31 cellular contexts compared by ENCODE assay signal in genomic region chr3:42477696-42478095, GRCh38. TPM values are rescaled to one million over a fixed set of nuclear protein-coding genes. Genes with fewer than 3 reads are reported as not detected.
"Had no signal": no experiment of that assay in that cellular context is flagged by ENCODE, and none has a peak within 500 bp of the region (broad histone marks: within the 10 kb centered on the region; RNA-seq: fewer than 3 reads in every experiment).

No MANE protein-coding gene starts in this region.

- H3K4me3 Mint-ChIP-seq: dendritic cell treated with granulocyte-macrophage colony-stimulating factor and Interleukin-4, amounts not matched to agents 40 ng/mL and 50 ng/mL, for 4 days; nephron; neural progenitor cell; stimulated activated effector memory CD8-positive, alpha-beta T cell treated with anti-CD3 and anti-CD28 coated beads, Interleukin-12 subunit alpha, Interleukin-12 subunit beta, amount 100 ng/mL, for 72 hours had no signal

- H3K4me1 ChIP-seq: neural progenitor cell, parathyroid adenoma, sigmoid colon, uterus had no signal

- H3K4me2 ChIP-seq: neural progenitor cell had no signal

- H3K36me3 ChIP-seq: esophagus squamous epithelium, heart right ventricle, left lung, neural progenitor cell, sigmoid colon, stomach, tibial artery, upper lobe of right lung, uterus had no signal

- H3K27me3 ChIP-seq: left lung, neural progenitor cell, sigmoid colon, stomach, testis, tibial artery, upper lobe of right lung, uterus had no signal

- H3K27ac Mint-ChIP-seq: naive thymus-derived CD4-positive, alpha-beta T cell; nephron; progenitor cell of endocrine pancreas; stimulated activated effector memory CD8-positive, alpha-beta T cell treated with anti-CD3 and anti-CD28 coated beads, Interleukin-12 subunit alpha, Interleukin-12 subunit beta, amount 100 ng/mL, for 72 hours had no signal

- H3K79me2 ChIP-seq: parathyroid adenoma had no signal

- H3K9ac ChIP-seq: neural progenitor cell, parathyroid adenoma had no signal

- FAIRE-seq: colon, islet of Langerhans had no signal

- H2AFZ ChIP-seq: neural progenitor cell, parathyroid adenoma had no signal

- H3K27ac ChIP-seq: heart right ventricle, neural progenitor cell, parathyroid adenoma, sigmoid colon, testis, uterus had no signal

- ATAC-seq: left cardiac atrium; naive thymus-derived CD4-positive, alpha-beta T cell; right cardiac atrium; stimulated activated effector memory CD8-positive, alpha-beta T cell treated with anti-CD3 and anti-CD28 coated beads, Interleukin-12 subunit alpha, Interleukin-12 subunit beta, amount 100 ng/mL, for 72 hours; upper lobe of right lung had no signal

- H3K9me3 ChIP-seq: testis, upper lobe of right lung, uterus had no signal

- H3K36me3 Mint-ChIP-seq: neural progenitor cell; stimulated activated effector memory CD8-positive, alpha-beta T cell treated with anti-CD3 and anti-CD28 coated beads, Interleukin-12 subunit alpha, Interleukin-12 subunit beta, amount 100 ng/mL, for 72 hours had no signal

- DNase-seq: effector memory CD4-positive, alpha-beta T cell; erythroblast; esophagus squamous epithelium; foreskin melanocyte; glutamatergic neuron; heart right ventricle; hippocampal formation; left cardiac atrium; left lung; mesendoderm; midbrain; naive thymus-derived CD4-positive, alpha-beta T cell; right cardiac atrium; sigmoid colon; stimulated activated CD4-positive, alpha-beta T cell treated with anti-CD3 and anti-CD28 coated beads, Interleukin-2, amount 100 ng/mL, for 24 hours; stimulated activated CD4-positive, alpha-beta T cell treated with anti-CD3 and anti-CD28 coated beads, Interleukin-4, amount 100 ng/mL, for 24 hours; stimulated activated naive CD4-positive, alpha-beta T cell treated with Interleukin-2 at 50 U/mL for 16 hours; stomach; testis; tibial artery; upper lobe of right lung; uterus had no signal

- H3K4me1 Mint-ChIP-seq: nephron; neural progenitor cell; stimulated activated effector memory CD8-positive, alpha-beta T cell treated with anti-CD3 and anti-CD28 coated beads, Interleukin-12 subunit alpha, Interleukin-12 subunit beta, amount 100 ng/mL, for 72 hours had no signal

- H3K4me3 ChIP-seq: esophagus squamous epithelium, heart right ventricle, left lung, neural progenitor cell, sigmoid colon, stomach, testis, tibial artery, upper lobe of right lung, uterus had no signal

RNA-seq across cellular contexts. Expression of gene VIPR1, which starts 24.7 kb away (rescaled TPM):
- total RNA-seq: osteoblast had no signal
